ENCODE assay signal across 1 cellular context in genomic region chr6:126633362-126633761, GRCh38.
TF ChIP-seq lines count a peak whose summit lies in the region.

No MANE protein-coding gene starts in this region.

TF ChIP-seq in GM23338, 12 proteins besides CTCF, POLR2A, EP300 and RAD21 (continued from another document):
- no peak for TF ChIP-seq ZNF462 (CRISPR knock-in tag; IDR thresholded peaks at IDR 0.05)
- TF ChIP-seq ZNF331 (CRISPR knock-in tag; IDR thresholded peaks at IDR 0.05; ENCODE audit: low read depth): no peak
- no peak for TF ChIP-seq EZH2phosphoT487 (IDR thresholded peaks at IDR 0.05; ENCODE audit: unreplicated experiment)
TF ChIP-seq in GM23338: peak in this region for 0.
